8 cellular contexts compared by ENCODE assay signal in the genomic region with DNA sequence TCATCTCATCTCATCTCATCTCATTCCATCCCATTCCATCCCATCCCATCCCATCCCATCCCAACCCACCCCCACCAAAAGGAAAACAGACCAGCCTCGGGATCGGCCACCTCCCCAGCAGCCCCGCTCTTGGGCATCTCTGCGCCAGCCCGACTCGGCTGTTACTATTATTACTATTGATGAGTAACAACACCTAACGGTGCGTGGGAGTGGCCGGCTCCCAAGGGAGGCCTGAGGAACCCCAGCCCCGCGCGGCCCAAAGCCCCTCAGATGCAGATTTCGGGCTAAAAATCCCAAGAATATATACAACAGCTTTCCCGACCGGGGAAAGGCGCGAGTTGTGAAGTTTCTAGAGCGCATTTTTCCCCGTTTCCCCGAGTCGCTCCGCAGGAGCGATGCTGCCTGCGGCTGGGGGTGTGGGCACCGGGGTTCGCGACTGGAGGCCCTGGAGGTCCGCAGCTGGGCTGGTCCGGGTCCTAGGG. TPM values are rescaled to one million over a fixed set of nuclear protein-coding genes. Genes with fewer than 3 reads are reported as not detected.
A peak's percentile ranks its signal among the peaks of the same experiment; 100 is the strongest.
DNase-seq lines count a peak whose midpoint lies in the region; ATAC-seq and TF ChIP-seq lines count a peak whose summit lies in the region.

No MANE protein-coding gene starts in this region.

- H3K9me2 ChIP-seq in MM.1S (replicated peaks; ENCODE audit: insufficient read depth, low read length), result no peaks in the 10 kb centered on the region

- H3K27me3 ChIP-seq in H7 (ENCODE audit: control insufficient read depth, insufficient read depth, low read length) (no peaks in the 10 kb centered on the region; the same call in 1 of the 2 replicates), MM.1S (replicated peaks; ENCODE audit: insufficient read depth, low read length) (no peaks in the 10 kb centered on the region)

- ATAC-seq in GM18502 (IDR thresholded peaks at IDR 0.05; ENCODE audit: poor library complexity, unreplicated experiment), result peak; percentile 38
- ATAC-seq in activated naive CD8-positive, alpha-beta T cell treated with anti-CD3 and anti-CD28 coated beads, Interleukin-2, amount 50 U/mL, for 24 hours, result peak; percentile 25

- peaks cover 16% of the 10 kb centered on the region for H3K4me1 ChIP-seq in MM.1S (ENCODE audit: low read length)

- peak overlapping the region; percentile 60 for H3K4me3 ChIP-seq in H7 (ENCODE audit: insufficient read depth, low read depth, low read length)
- peak overlapping the region; percentile 96 for H3K4me3 ChIP-seq in MM.1S (ENCODE audit: low read length)

- no peak for TF ChIP-seq CTCF in MM.1S (IDR thresholded peaks at IDR 0.05; ENCODE audit: low read length)

- H3K4me3 Mint-ChIP-seq in activated naive CD8-positive, alpha-beta T cell treated with anti-CD3 and anti-CD28 coated beads, Interleukin-2, amount 50 U/mL, for 24 hours, result peak overlapping the region; percentile 82

- peak overlapping the region; percentile 92 for H2AFZ ChIP-seq in MM.1S (ENCODE audit: low read length)

- H3K4me2 ChIP-seq in MM.1S (ENCODE audit: low read depth, low read length), result peak overlapping the region; percentile 86

- peaks cover 21% of the 10 kb centered on the region for H3K4me1 Mint-ChIP-seq in activated naive CD8-positive, alpha-beta T cell treated with anti-CD3 and anti-CD28 coated beads, Interleukin-2, amount 50 U/mL, for 24 hours

- peak overlapping the region; percentile 75 for H3K27ac Mint-ChIP-seq in activated naive CD8-positive, alpha-beta T cell treated with anti-CD3 and anti-CD28 coated beads, Interleukin-2, amount 50 U/mL, for 24 hours

- no peak for DNase-seq in H7
- no peak for DNase-seq in MM.1S
- DNase-seq in activated naive CD8-positive, alpha-beta T cell treated with anti-CD3 and anti-CD28 coated beads, Interleukin-2, amount 50 U/mL, for 24 hours, result peak; percentile 35
- DNase-seq in iris pigment epithelial cell (ENCODE audit: low read depth), result peak; percentile 30
- peak; percentile 37 for DNase-seq in stimulated activated CD4-positive, alpha-beta T cell treated with anti-CD3 and anti-CD28 coated beads, Interleukin-1b, Interleukin-23, amount 100 ng/mL, for 48 hours
- no peak for DNase-seq in DMS79 (lab: John Stamatoyannopoulos, UW)
- no peak for DNase-seq in amniotic stem cell (lab: John Stamatoyannopoulos, UW)

- H3K27ac ChIP-seq in MM.1S (ENCODE audit: low read length), result no peak overlapping the region

- H3K9ac ChIP-seq in MM.1S (ENCODE audit: low read length), result peak overlapping the region; percentile 71

- H3K27me3 Mint-ChIP-seq in activated naive CD8-positive, alpha-beta T cell treated with anti-CD3 and anti-CD28 coated beads, Interleukin-2, amount 50 U/mL, for 24 hours, result no peaks in the 10 kb centered on the region

- no peaks in the 10 kb centered on the region for H3K9me3 Mint-ChIP-seq in activated naive CD8-positive, alpha-beta T cell treated with anti-CD3 and anti-CD28 coated beads, Interleukin-2, amount 50 U/mL, for 24 hours

- no peaks in the 10 kb centered on the region for H3K9me3 ChIP-seq in MM.1S (replicated peaks; ENCODE audit: insufficient read depth, low read length)

- no peaks in the 10 kb centered on the region for H4K20me1 ChIP-seq in MM.1S (ENCODE audit: insufficient read depth, low read length)

- H3K79me2 ChIP-seq in MM.1S (ENCODE audit: low read length), result peaks cover 48% of the 10 kb centered on the region

- H3K36me3 ChIP-seq in H7 (replicated peaks; ENCODE audit: control insufficient read depth, insufficient read depth, low read length) (no peaks in the 10 kb centered on the region), MM.1S (replicated peaks; ENCODE audit: insufficient read depth, low read length) (no peaks in the 10 kb centered on the region)

- peaks cover 13% of the 10 kb centered on the region for H3K36me3 Mint-ChIP-seq in activated naive CD8-positive, alpha-beta T cell treated with anti-CD3 and anti-CD28 coated beads, Interleukin-2, amount 50 U/mL, for 24 hours (ENCODE audit: low read depth)

- H3F3A ChIP-seq in MM.1S (ENCODE audit: insufficient read depth, low read length), result peaks cover 14% of the 10 kb centered on the region

RNA-seq across cellular contexts. Expression of a gene that starts 0.6 kb away (rescaled TPM):
- total RNA-seq in H7 (2014; rRNA removed; shearing (Covaris generic)), result 6.3 and 11.0 TPM in 2 replicates

Comparison
In these comparisons a context has a peak if more than half of its experiments do, and no peak if none do; other contexts are left out.
1. DNase-seq: peak in activated naive CD8-positive, alpha-beta T cell treated with anti-CD3 and anti-CD28 coated beads, Interleukin-2, amount 50 U/mL, for 24 hours (single experiment), iris pigment epithelial cell (single experiment) and stimulated activated CD4-positive, alpha-beta T cell treated with anti-CD3 and anti-CD28 coated beads, Interleukin-1b, Interleukin-23, amount 100 ng/mL, for 48 hours (single experiment); none in H7 (single experiment), MM.1S (single experiment), DMS79 (single experiment) and amniotic stem cell (single experiment).